10 cellular contexts compared by ENCODE assay signal in genomic region chr17:17740627-17741237, GRCh38. TPM values are rescaled to one million over a fixed set of nuclear protein-coding genes. Genes with fewer than 3 reads are reported as not detected.
DNase-seq lines count a peak whose midpoint lies in the region; ATAC-seq, FAIRE-seq and TF ChIP-seq lines count a peak whose summit lies in the region.
"Had no signal": no experiment of that assay in that cellular context is flagged by ENCODE, and none has a peak within 500 bp of the region (broad histone marks: within the 10 kb centered on the region; RNA-seq: fewer than 3 reads in every experiment).

No MANE protein-coding gene starts in this region.

- 97% methylated on average over 20 of the region's 24 CpGs for WGBS in HepG2 (ENCODE audit: low lambda C conversion rate)

- 0 out of 22 replicates have a peak, but pooled peaks cover 0 to 7% (median 0%) of the 10 kb centered on the region in 11 experiments for H3K36me3 ChIP-seq in BLaER1 treated with 17β-estradiol and CSF1 and Interleukin-3, amounts not matched to agents 10 nM and 100 nM
- peaks cover under 1 to 2% of the 10 kb centered on the region in 2 experiments; a peak in 3 of 5 replicates for H3K36me3 ChIP-seq in HepG2 (replicated peaks in 1 of 2; ENCODE audit: control insufficient read depth in 1 of 2, insufficient read depth in 2 of 2, low read length in 2 of 2)

- H3K4me1 Mint-ChIP-seq in activated CD4-positive, alpha-beta T cell treated with anti-CD3 and anti-CD28 coated beads, Interleukin-2, amount 10 ng/mL, durations not matched to agents 7 days and 5 days = peaks cover 34% of the 10 kb centered on the region
- H3K4me1 Mint-ChIP-seq in effector memory CD8-positive, alpha-beta T cell (ENCODE audit: low read depth in 2 of 2) = peaks cover 20 to 24% of the 10 kb centered on the region in 2 donors
- H3K4me1 Mint-ChIP-seq in progenitor cell of endocrine pancreas (ENCODE audit: low read depth) = peaks cover 51% of the 10 kb centered on the region

- H2AFZ ChIP-seq in HepG2 (ENCODE audit: low read length) = no peak overlapping the region

- peak; percentile 50 for DNase-seq in activated CD4-positive, alpha-beta T cell treated with anti-CD3 and anti-CD28 coated beads, Interleukin-2, amount 10 ng/mL, durations not matched to agents 7 days and 5 days
- no peak for DNase-seq in effector memory CD8-positive, alpha-beta T cell
- DNase-seq in progenitor cell of endocrine pancreas (ENCODE audit: low spot score, unreplicated experiment) (no peak), HepG2 (ENCODE audit: low spot score) (no peak), NCI-H1436 treated with DMSO at 0.1 percent for 48 hours (lab: John Stamatoyannopoulos, UW) (no peak), UCSD-AML1 (lab: John Stamatoyannopoulos, UW; ENCODE audit: unreplicated experiment) (no peak)
- DNase-seq: NCI-H1092 had no signal

- H3K9ac ChIP-seq in BLaER1 treated with 17β-estradiol and CSF1 and Interleukin-3, amounts not matched to agents 10 nM and 100 nM = peak overlapping the region in 8 of 11 experiments; percentile 14 to 64 (median 56); a peak in 10 of 22 replicates
- no peak overlapping the region for H3K9ac ChIP-seq in HepG2 (ENCODE audit: insufficient read depth, low read depth, low read length)

- no peak for TF ChIP-seq POLR2A in HepG2 (IDR thresholded peaks at IDR 0.05; ENCODE audit: insufficient read depth in 1 of 2, low read depth in 2 of 2, low read length in 2 of 2)

- no peak for TF ChIP-seq RAD21 in HepG2 (CRISPR knock-in tag; IDR thresholded peaks at IDR 0.05)

- no peaks in the 10 kb centered on the region for H3K27me3 ChIP-seq in BLaER1 treated with 17β-estradiol and CSF1 and Interleukin-3, amounts not matched to agents 10 nM and 100 nM
- H3K27me3 ChIP-seq in HepG2 (ENCODE audit: control insufficient read depth in 1 of 2, insufficient read depth in 2 of 2, low read length in 2 of 2) = no peaks in the 10 kb centered on the region

- POLR2A ChIA-PET in activated CD4-positive, alpha-beta T cell treated with anti-CD3 and anti-CD28 coated beads, Interleukin-2, amount 10 ng/mL, durations not matched to agents 7 days and 5 days (lab: Charles Lee) = no interaction called here
- POLR2A ChIA-PET in HepG2 (lab: Yijun Ruan, JAX) = no interaction called here

- H3K4me3 ChIP-seq in BLaER1 treated with 17β-estradiol and CSF1 and Interleukin-3, amounts not matched to agents 10 nM and 100 nM = no peak overlapping the region
- H3K4me3 ChIP-seq in HepG2 (replicated peaks in 1 of 3; ENCODE audit: insufficient read depth in 1 of 3, low read depth in 2 of 3, low read length in 3 of 3) = no peak overlapping the region

- no peak for FAIRE-seq in HepG2 (lab: Jason Lieb, UNC)

- peak overlapping the region; percentile 81 to 98 (median 88); a peak in 21 of 22 replicates for H3K4me2 ChIP-seq in BLaER1 treated with 17β-estradiol and CSF1 and Interleukin-3, amounts not matched to agents 10 nM and 100 nM
- H3K4me2 ChIP-seq in HepG2 (ENCODE audit: low read depth, low read length) = no peak overlapping the region

- in situ Hi-C loops in HepG2 (cut with HindIII; ENCODE audit: extremely low pct_ligation_motif_present, low pct_unique_long_range_greater_than_20kb) = no loop called here

- no peaks in the 10 kb centered on the region for H3K36me3 Mint-ChIP-seq in activated CD4-positive, alpha-beta T cell treated with anti-CD3 and anti-CD28 coated beads, Interleukin-2, amount 10 ng/mL, durations not matched to agents 7 days and 5 days (ENCODE audit: low read depth)
- H3K36me3 Mint-ChIP-seq in effector memory CD8-positive, alpha-beta T cell (ENCODE audit: insufficient read depth) = no peaks in the 10 kb centered on the region
- peaks cover 1% of the 10 kb centered on the region for H3K36me3 Mint-ChIP-seq in progenitor cell of endocrine pancreas (ENCODE audit: insufficient read depth)

- no peaks in the 10 kb centered on the region for H3K9me3 ChIP-seq in BLaER1 treated with 17β-estradiol and CSF1 and Interleukin-3, amounts not matched to agents 10 nM and 100 nM (replicated peaks in 1 of 11)
- no peaks in the 10 kb centered on the region for H3K9me3 ChIP-seq in HepG2 (ENCODE audit: low read length)

- TF ChIP-seq CTCF in progenitor cell of endocrine pancreas (IDR thresholded peaks at IDR 0.05; ENCODE audit: unreplicated experiment) (no peak), HepG2 (CRISPR knock-in tag; IDR thresholded peaks at IDR 0.05) (no peak)

- peaks cover 61 to 99% (median 85%) of the 10 kb centered on the region in 11 experiments; a peak in 20 of 22 replicates for H4K20me1 ChIP-seq in BLaER1 treated with 17β-estradiol and CSF1 and Interleukin-3, amounts not matched to agents 10 nM and 100 nM
- H4K20me1 ChIP-seq in HepG2 (ENCODE audit: insufficient read depth, low read length) = peaks cover 21% of the 10 kb centered on the region; the same call in 1 of the 2 replicates

- no TSS peak for BruUV-seq in HepG2 (replicated peaks; lab: Mats Ljungman, UMichigan)

- peaks cover 55 to 100% (median 95%) of the 10 kb centered on the region in 10 experiments for H3K4me1 ChIP-seq in BLaER1 treated with 17β-estradiol and CSF1 and Interleukin-3, amounts not matched to agents 10 nM and 100 nM
- H3K4me1 ChIP-seq in HepG2 (ENCODE audit: insufficient read depth, low read length) = peaks cover 20% of the 10 kb centered on the region

- TF ChIP-seq EP300 in HepG2 (IDR thresholded peaks at IDR 0.05; ENCODE audit: low read depth in 2 of 2, low read length in 2 of 2) (no peak), HepG2 (CRISPR knock-in tag; IDR thresholded peaks at IDR 0.05; ENCODE audit: borderline replicate concordance) (no peak)

- H3K4me3 Mint-ChIP-seq in activated CD4-positive, alpha-beta T cell treated with anti-CD3 and anti-CD28 coated beads, Interleukin-2, amount 10 ng/mL, durations not matched to agents 7 days and 5 days = peak overlapping the region; percentile 44
- H3K4me3 Mint-ChIP-seq in effector memory CD8-positive, alpha-beta T cell = peak overlapping the region in 1 of 2 donors; percentile 19
- peak overlapping the region; percentile 48 for H3K4me3 Mint-ChIP-seq in progenitor cell of endocrine pancreas (ENCODE audit: low read depth)

- CTCF ChIA-PET in activated CD4-positive, alpha-beta T cell treated with anti-CD3 and anti-CD28 coated beads, Interleukin-2, amount 10 ng/mL, durations not matched to agents 7 days and 5 days (lab: Charles Lee) = interaction anchor here (1.7 kb wide), 1 partner anchor 14 kb away, joined by 4 read pairs; no protein-coding TSS in a partner anchor
- CTCF ChIA-PET in HepG2 (lab: Yijun Ruan, JAX; ENCODE audit: low intra/inter-chr PET ratio, low total read pairs) = no interaction called here

- H3K27me3 Mint-ChIP-seq in activated CD4-positive, alpha-beta T cell treated with anti-CD3 and anti-CD28 coated beads, Interleukin-2, amount 10 ng/mL, durations not matched to agents 7 days and 5 days = peaks cover 3% of the 10 kb centered on the region
- H3K27me3 Mint-ChIP-seq in effector memory CD8-positive, alpha-beta T cell = no peaks in the 10 kb centered on the region
- no peaks in the 10 kb centered on the region for H3K27me3 Mint-ChIP-seq in progenitor cell of endocrine pancreas

- peak overlapping the region; percentile 81 for H3K27ac Mint-ChIP-seq in activated CD4-positive, alpha-beta T cell treated with anti-CD3 and anti-CD28 coated beads, Interleukin-2, amount 10 ng/mL, durations not matched to agents 7 days and 5 days
- peak overlapping the region in 1 of 2 donors; percentile 76 for H3K27ac Mint-ChIP-seq in effector memory CD8-positive, alpha-beta T cell
- peak overlapping the region; percentile 98 for H3K27ac Mint-ChIP-seq in progenitor cell of endocrine pancreas

- H3K27ac ChIP-seq in BLaER1 treated with 17β-estradiol and CSF1 and Interleukin-3, amounts not matched to agents 10 nM and 100 nM = peak overlapping the region in 7 of 11 experiments; percentile 29 to 74 (median 68); a peak in 9 of 22 replicates
- H3K27ac ChIP-seq in HepG2 (ENCODE audit: extremely low read length, insufficient read depth, low read length) = no peak overlapping the region
- H3K27ac ChIP-seq: VCaP had no signal

- ATAC-seq in effector memory CD8-positive, alpha-beta T cell (replicated peaks) = peak; percentile 42
- ATAC-seq in HepG2 (no peak), HG02642 (IDR thresholded peaks at IDR 0.05; ENCODE audit: poor library complexity, unreplicated experiment) (no peak)

- peaks cover 13% of the 10 kb centered on the region for H3K79me2 ChIP-seq in HepG2 (ENCODE audit: insufficient read depth, low read length)

- H3K9me3 Mint-ChIP-seq in activated CD4-positive, alpha-beta T cell treated with anti-CD3 and anti-CD28 coated beads, Interleukin-2, amount 10 ng/mL, durations not matched to agents 7 days and 5 days = no peaks in the 10 kb centered on the region
- H3K9me3 Mint-ChIP-seq in effector memory CD8-positive, alpha-beta T cell = no peaks in the 10 kb centered on the region
- no peaks in the 10 kb centered on the region for H3K9me3 Mint-ChIP-seq in progenitor cell of endocrine pancreas (ENCODE audit: low read depth)

- intact Hi-C loops in HepG2 (cut with micrococcal nuclease; ENCODE audit: unreplicated experiment) = no loop called here

RNA-seq across cellular contexts. Expression of gene RAI1, which starts 59.5 kb away (rescaled TPM):
- total RNA-seq in activated CD4-positive, alpha-beta T cell treated with anti-CD3 and anti-CD28 coated beads, Interleukin-2, amount 10 ng/mL, durations not matched to agents 7 days and 5 days = 10 to 100 TPM; 18.1 to 18.5 TPM
- total RNA-seq in progenitor cell of endocrine pancreas (69.0 and 75.0 TPM in 2 replicates), HepG2 (2016; rRNA removed; fragmentation: Illumina TruSeq; extraction: Trizol) (5.1 and 5.2 TPM in 2 replicates)
- 2.6 and 3.4 TPM in 2 replicates for total RNA-seq in HepG2 (2016; cell fraction: cytosol; rRNA removed; fragmentation: Illumina TruSeq; extraction: Trizol; ENCODE audit: low read depth)
- total RNA-seq in HepG2 (2016; cell fraction: insoluble cytoplasmic fraction; rRNA removed; fragmentation: Illumina TruSeq; extraction: Trizol) = 5.2 and 5.4 TPM in 2 replicates
- 4.3 and 5.6 TPM in 2 replicates for total RNA-seq in HepG2 (2016; cell fraction: membrane; rRNA removed; fragmentation: Illumina TruSeq; extraction: Trizol)
- 7.2 and 9.2 TPM in 2 replicates for total RNA-seq in HepG2 (2016; cell fraction: nucleus; rRNA removed; fragmentation: Illumina TruSeq; extraction: Trizol)
- 3.4 and 3.9 TPM in 2 replicates for polyA plus RNA-seq in HepG2 (2011; rRNA removed)
- polyA plus RNA-seq in HepG2 (2011; cell fraction: cytosol; rRNA removed) = 1.9 and 2.7 TPM in 2 replicates
- 15.5 and 22.7 TPM in 2 replicates for polyA plus RNA-seq in HepG2 (2011; cell fraction: nucleus; rRNA removed)
- polyA plus RNA-seq in HepG2 (2012) = 6.0 and 9.1 TPM in 2 replicates
- 3.8 and 4.7 TPM in 2 replicates for polyA plus RNA-seq in HepG2 (2016; cell fraction: cytosol; fragmentation: Illumina TruSeq; extraction: Trizol; ENCODE audit: low read depth)
- polyA plus RNA-seq in HepG2 (2016; cell fraction: insoluble cytoplasmic fraction; fragmentation: Illumina TruSeq; extraction: Trizol; ENCODE audit: low read depth) = 8.3 and 10.1 TPM in 2 replicates
- polyA plus RNA-seq in HepG2 (2016; cell fraction: membrane; fragmentation: Illumina TruSeq; extraction: Trizol; ENCODE audit: low read depth) = 5.1 and 5.2 TPM in 2 replicates
- polyA plus RNA-seq in HepG2 (2016; cell fraction: nucleus; fragmentation: Illumina TruSeq; extraction: Trizol; ENCODE audit: insufficient read depth, low read depth) = 24.6 and 26.3 TPM in 2 replicates
- polyA minus RNA-seq in HepG2 (2011; rRNA and poly(A)+ RNA removed; ENCODE audit: low replicate concordance) = 7.4 and 12.2 TPM in 2 replicates
- polyA minus RNA-seq in HepG2 (2011; cell fraction: cytosol; rRNA and poly(A)+ RNA removed) = 6.2 and 6.7 TPM in 2 replicates
- 9.0 and 12.1 TPM in 2 replicates for polyA minus RNA-seq in HepG2 (2011; cell fraction: nucleus; rRNA and poly(A)+ RNA removed)
